28 cellular contexts compared by ENCODE assay signal in genomic region chr2:75499534-75499933, GRCh38.
"Had no signal": no experiment of that assay in that cellular context is flagged by ENCODE, and none has a peak within 500 bp of the region (broad histone marks: within the 10 kb centered on the region; RNA-seq: fewer than 3 reads in every experiment).

No MANE protein-coding gene starts in this region.

- H3K9me3 Mint-ChIP-seq: mesothelial cell of epicardium; nephron progenitor cell; stimulated activated memory B cell treated with anti-CD40 and anti-IgM and Interleukin-4, amounts not matched to agents 10 μg/mL and 1 μg/mL and 100 μg/mL, for 72 hours; stimulated activated naive CD8-positive, alpha-beta T cell treated with anti-CD3 and anti-CD28 coated beads, Interleukin-15, amount 100 ng/mL, for 72 hours had no signal

- H3K4me1 Mint-ChIP-seq: naive B cell; natural killer cell; stimulated activated memory B cell treated with anti-CD40 and anti-IgM and Interleukin-4, amounts not matched to agents 10 μg/mL and 1 μg/mL and 100 μg/mL, for 72 hours; stimulated activated naive CD8-positive, alpha-beta T cell treated with anti-CD3 and anti-CD28 coated beads, Interleukin-15, amount 100 ng/mL, for 72 hours had no signal

- H3K36me3 Mint-ChIP-seq: naive B cell; natural killer cell; neural progenitor cell; stimulated activated memory B cell treated with anti-CD40 and anti-IgM and Interleukin-4, amounts not matched to agents 10 μg/mL and 1 μg/mL and 100 μg/mL, for 72 hours had no signal

- H3K9me3 ChIP-seq: left lung, neutrophil, ovary, right atrium auricular region, spleen, tibial nerve, upper lobe of left lung, vagina had no signal

- H2AFZ ChIP-seq: neural progenitor cell had no signal

- FAIRE-seq: small intestine had no signal

- DNase-seq: hippocampal formation; kidney glomerular epithelial cell; left cardiac atrium; left lung; mesendoderm; naive B cell; natural killer cell; nephron progenitor cell; occipital lobe; ovary; small intestine; spleen; stimulated activated CD4-positive, alpha-beta T cell treated with anti-CD3 and anti-CD28 coated beads, Interleukin-4, amount 100 ng/mL, for 4 hours; stimulated activated CD8-positive, alpha-beta memory T cell treated with anti-CD3 and anti-CD28 coated beads, Interleukin-4, amount 100 ng/mL, for 48 hours; stimulated activated naive CD4-positive, alpha-beta T cell treated with Interleukin-2 at 50 U/mL for 16 hours; stimulated activated naive CD8-positive, alpha-beta T cell treated with anti-CD3 and anti-CD28 coated beads, Interleukin-15, amount 100 ng/mL, for 72 hours; substantia nigra; upper lobe of left lung had no signal

- H3K9ac ChIP-seq: neural progenitor cell had no signal

- H3K4me3 ChIP-seq: left lung, lung, neural progenitor cell, ovary, right atrium auricular region, spleen, tibial nerve, upper lobe of left lung, vagina had no signal

- H3K27ac Mint-ChIP-seq: mesothelial cell of epicardium; naive B cell; natural killer cell; nephron progenitor cell; neural progenitor cell; progenitor cell of endocrine pancreas; stimulated activated memory B cell treated with anti-CD40 and anti-IgM and Interleukin-4, amounts not matched to agents 10 μg/mL and 1 μg/mL and 100 μg/mL, for 72 hours; stimulated activated naive CD8-positive, alpha-beta T cell treated with anti-CD3 and anti-CD28 coated beads, Interleukin-15, amount 100 ng/mL, for 72 hours had no signal

- H3K4me1 ChIP-seq: left lung, neural progenitor cell, right atrium auricular region, spleen, tibial nerve, upper lobe of left lung, vagina had no signal

- H3K4me2 ChIP-seq: neural progenitor cell had no signal

- H3K36me3 ChIP-seq: left lung, neural progenitor cell, neutrophil, ovary, right atrium auricular region, spleen, tibial nerve, upper lobe of left lung, vagina had no signal

- H3K4me3 Mint-ChIP-seq: mesothelial cell of epicardium; naive B cell; natural killer cell; nephron progenitor cell; neural progenitor cell; stimulated activated memory B cell treated with anti-CD40 and anti-IgM and Interleukin-4, amounts not matched to agents 10 μg/mL and 1 μg/mL and 100 μg/mL, for 72 hours; stimulated activated naive CD8-positive, alpha-beta T cell treated with anti-CD3 and anti-CD28 coated beads, Interleukin-15, amount 100 ng/mL, for 72 hours had no signal

- H3K27ac ChIP-seq: left lung, neural progenitor cell, neutrophil, ovary, right atrium auricular region, spleen, tibial nerve, upper lobe of left lung, vagina had no signal

- H3K27me3 Mint-ChIP-seq: progenitor cell of endocrine pancreas had no signal

- ATAC-seq: left cardiac atrium; left lung; natural killer cell; sciatic nerve; stimulated activated memory B cell treated with anti-CD40 and anti-IgM and Interleukin-4, amounts not matched to agents 10 μg/mL and 1 μg/mL and 100 μg/mL, for 72 hours; stimulated activated naive CD8-positive, alpha-beta T cell treated with anti-CD3 and anti-CD28 coated beads, Interleukin-15, amount 100 ng/mL, for 72 hours had no signal

- H3K27me3 ChIP-seq: left lung, neural progenitor cell, neutrophil, ovary, right atrium auricular region, spleen, tibial nerve, upper lobe of left lung, vagina had no signal
